Comparison of ENCODE assay signal across 25 cellular contexts in genomic region chr12:59904874-59905521, GRCh38.
DNase-seq lines count a peak whose midpoint lies in the region; ATAC-seq and TF ChIP-seq lines count a peak whose summit lies in the region.
"Had no signal": no experiment of that assay in that cellular context is flagged by ENCODE, and none has a peak within 500 bp of the region (broad histone marks: within the 10 kb centered on the region; RNA-seq: fewer than 3 reads in every experiment).

No MANE protein-coding gene starts in this region.

- DNase-seq in AG10803 (ENCODE audit: low read depth) (peak; percentile 96), HFF-Myc (ENCODE audit: extremely low read depth, low read depth) (peak; percentile 87), brain microvascular endothelial cell (peak; percentile 47), osteocyte (ENCODE audit: extremely low spot score, unreplicated experiment) (no peak), GM23338 (ENCODE audit: low spot score) (no peak), DMS114 treated with DMSO at 0.1 percent for 48 hours (lab: John Stamatoyannopoulos, UW; ENCODE audit: unreplicated experiment) (no peak)
- no peak for DNase-seq in stimulated activated CD4-positive, alpha-beta T cell treated with anti-CD3 and anti-CD28 coated beads, Interleukin-15, amount 100 ng/mL, for 24 hours
- DNase-seq: activated CD4-positive, alpha-beta T cell treated with anti-CD3 and anti-CD28 coated beads, Interleukin-2, amount 10 ng/mL, durations not matched to agents 24 days and 14 days; BE2C; body of pancreas; COR-L47; endodermal cell; heart right ventricle; MG63; NCI-H146; NCI-H524 treated with DMSO at 0.1 percent for 48 hours; nephron progenitor cell; Peyer's patch; stimulated activated CD4-positive, alpha-beta T cell treated with anti-CD3 and anti-CD28 coated beads, Interleukin-1b, Interleukin-23, amount 100 ng/mL, for 48 hours; T-helper 17 cell had no signal

- peaks cover 4% of the 10 kb centered on the region; the same call in 1 of the 2 replicates for H3K9me2 ChIP-seq in GM23338 (ENCODE audit: insufficient read depth)

- H3K27ac ChIP-seq in brain microvascular endothelial cell (peak overlapping the region; percentile 29), GM23338 (ENCODE audit: low read depth) (no peak overlapping the region)
- H3K27ac ChIP-seq: body of pancreas, heart right ventricle, HL-60, Peyer's patch, suprapubic skin, VCaP had no signal

- H3K27me3 Mint-ChIP-seq in osteocyte (ENCODE audit: unreplicated experiment) (no peaks in the 10 kb centered on the region), GM23338 (ENCODE audit: insufficient read depth, low read depth, poor library complexity) (no peaks in the 10 kb centered on the region)
- H3K27me3 Mint-ChIP-seq: activated CD4-positive, alpha-beta T cell treated with anti-CD3 and anti-CD28 coated beads, Interleukin-2, amount 10 ng/mL, durations not matched to agents 24 days and 14 days; T-helper 17 cell had no signal

- H3K27me3 ChIP-seq in brain microvascular endothelial cell (replicated peaks): no peaks in the 10 kb centered on the region
- no peaks in the 10 kb centered on the region for H3K27me3 ChIP-seq in GM23338 (ENCODE audit: insufficient read depth)
- H3K27me3 ChIP-seq: BE2C, body of pancreas, heart right ventricle, MG63, Peyer's patch, suprapubic skin had no signal

- H3K4me3 ChIP-seq in AG10803 (ENCODE audit: low read length): no peak overlapping the region
- no peak overlapping the region for H3K4me3 ChIP-seq in HFF-Myc (replicated peaks; ENCODE audit: low read depth, low read length)
- no peak overlapping the region for H3K4me3 ChIP-seq in brain microvascular endothelial cell (ENCODE audit: low read depth, low read length)
- no peak overlapping the region for H3K4me3 ChIP-seq in GM23338
- H3K4me3 ChIP-seq: body of pancreas, heart right ventricle, MG63, Peyer's patch, suprapubic skin had no signal

- ATAC-seq in GM23338: no peak
- ATAC-seq: body of pancreas; stimulated activated effector memory CD8-positive, alpha-beta T cell treated with anti-CD3 and anti-CD28 coated beads, Interleukin-12 subunit alpha, Interleukin-12 subunit beta, amount 100 ng/mL, for 72 hours; T-helper 17 cell had no signal

- H3K36me3 Mint-ChIP-seq in osteocyte (ENCODE audit: unreplicated experiment): no peaks in the 10 kb centered on the region
- H3K36me3 Mint-ChIP-seq in GM23338 (ENCODE audit: low read depth): no peaks in the 10 kb centered on the region
- H3K36me3 Mint-ChIP-seq: activated naive CD4-positive, alpha-beta T cell treated with anti-CD3 and anti-CD28 coated beads, Interleukin-2, amount 50 U/mL, for 24 hours; stimulated activated effector memory CD8-positive, alpha-beta T cell treated with anti-CD3 and anti-CD28 coated beads, Interleukin-12 subunit alpha, Interleukin-12 subunit beta, amount 100 ng/mL, for 72 hours had no signal

- no peaks in the 10 kb centered on the region for H3K4me1 ChIP-seq in GM23338 (ENCODE audit: insufficient read depth)
- H3K4me1 ChIP-seq: BE2C, body of pancreas, heart right ventricle, Peyer's patch, suprapubic skin had no signal

- H3K79me2 ChIP-seq in GM23338 (replicated peaks; ENCODE audit: insufficient read depth): no peaks in the 10 kb centered on the region

- no peaks in the 10 kb centered on the region for H3K36me3 ChIP-seq in brain microvascular endothelial cell (replicated peaks)
- no peaks in the 10 kb centered on the region for H3K36me3 ChIP-seq in GM23338 (ENCODE audit: insufficient read depth)
- H3K36me3 ChIP-seq: BE2C, heart right ventricle, MG63, Peyer's patch, suprapubic skin had no signal

- no peak overlapping the region for H2AFZ ChIP-seq in GM23338

- peaks cover 19% of the 10 kb centered on the region for H3K4me1 Mint-ChIP-seq in osteocyte (ENCODE audit: unreplicated experiment)
- H3K4me1 Mint-ChIP-seq in GM23338: no peaks in the 10 kb centered on the region
- H3K4me1 Mint-ChIP-seq: activated CD4-positive, alpha-beta T cell treated with anti-CD3 and anti-CD28 coated beads, Interleukin-2, amount 10 ng/mL, durations not matched to agents 24 days and 14 days; activated naive CD4-positive, alpha-beta T cell treated with anti-CD3 and anti-CD28 coated beads, Interleukin-2, amount 50 U/mL, for 24 hours; endodermal cell; nephron progenitor cell; stimulated activated effector memory CD8-positive, alpha-beta T cell treated with anti-CD3 and anti-CD28 coated beads, Interleukin-12 subunit alpha, Interleukin-12 subunit beta, amount 100 ng/mL, for 72 hours; T-helper 17 cell had no signal

- no peak overlapping the region for H3K4me2 ChIP-seq in GM23338

- no peaks in the 10 kb centered on the region for H4K20me1 ChIP-seq in GM23338 (replicated peaks; ENCODE audit: insufficient read depth)

- H3K27ac Mint-ChIP-seq in osteocyte (ENCODE audit: unreplicated experiment) (peak overlapping the region; percentile 24), GM23338 (no peak overlapping the region)
- H3K27ac Mint-ChIP-seq: activated CD4-positive, alpha-beta T cell treated with anti-CD3 and anti-CD28 coated beads, Interleukin-2, amount 10 ng/mL, durations not matched to agents 24 days and 14 days; activated naive CD4-positive, alpha-beta T cell treated with anti-CD3 and anti-CD28 coated beads, Interleukin-2, amount 50 U/mL, for 24 hours; endodermal cell; nephron progenitor cell; stimulated activated effector memory CD8-positive, alpha-beta T cell treated with anti-CD3 and anti-CD28 coated beads, Interleukin-12 subunit alpha, Interleukin-12 subunit beta, amount 100 ng/mL, for 72 hours; T-helper 17 cell had no signal

- H3K9me3 Mint-ChIP-seq in osteocyte (ENCODE audit: unreplicated experiment) (no peaks in the 10 kb centered on the region), GM23338 (no peaks in the 10 kb centered on the region; the same call in 2 of the 3 replicates)
- H3K9me3 Mint-ChIP-seq: activated CD4-positive, alpha-beta T cell treated with anti-CD3 and anti-CD28 coated beads, Interleukin-2, amount 10 ng/mL, durations not matched to agents 24 days and 14 days; activated naive CD4-positive, alpha-beta T cell treated with anti-CD3 and anti-CD28 coated beads, Interleukin-2, amount 50 U/mL, for 24 hours; endodermal cell; nephron progenitor cell had no signal

- in situ Hi-C loops in brain microvascular endothelial cell (cut with HindIII; ENCODE audit: low pct_ligation_motif_present, low sequenced_read_pairs): no loop called here

- H3F3A ChIP-seq in GM23338 (replicated peaks; ENCODE audit: low read depth): no peaks in the 10 kb centered on the region

- H3K4me3 Mint-ChIP-seq in osteocyte (ENCODE audit: unreplicated experiment) (no peak overlapping the region), GM23338 (no peak overlapping the region)
- H3K4me3 Mint-ChIP-seq: activated CD4-positive, alpha-beta T cell treated with anti-CD3 and anti-CD28 coated beads, Interleukin-2, amount 10 ng/mL, durations not matched to agents 24 days and 14 days; activated naive CD4-positive, alpha-beta T cell treated with anti-CD3 and anti-CD28 coated beads, Interleukin-2, amount 50 U/mL, for 24 hours; endodermal cell; nephron progenitor cell; stimulated activated effector memory CD8-positive, alpha-beta T cell treated with anti-CD3 and anti-CD28 coated beads, Interleukin-12 subunit alpha, Interleukin-12 subunit beta, amount 100 ng/mL, for 72 hours; T-helper 17 cell had no signal

- TF ChIP-seq CTCF in AG10803 (conservative IDR thresholded peaks at IDR 0.05; ENCODE audit: low read length): no peak
- no peak for TF ChIP-seq CTCF in HFF-Myc (IDR thresholded peaks at IDR 0.05; ENCODE audit: low read depth, low read length, missing control alignments)
- no peak for TF ChIP-seq CTCF in brain microvascular endothelial cell (IDR thresholded peaks at IDR 0.05; ENCODE audit: low read depth, low read length, missing control alignments)
- TF ChIP-seq CTCF in osteocyte (IDR thresholded peaks at IDR 0.05): no peak
- no peak for TF ChIP-seq CTCF in GM23338 (conservative IDR thresholded peaks at IDR 0.05; ENCODE audit: low read depth in 2 of 2)

TF ChIP-seq in GM23338, 12 proteins besides CTCF, POLR2A, EP300 and RAD21:
- TF ChIP-seq JUNB (IDR thresholded peaks at IDR 0.05; ENCODE audit: unreplicated experiment): no peak
- no peak for TF ChIP-seq EZH2phosphoT487 (IDR thresholded peaks at IDR 0.05; ENCODE audit: unreplicated experiment)
- TF ChIP-seq NANOG (IDR thresholded peaks at IDR 0.05; ENCODE audit: borderline replicate concordance): no peak
- TF ChIP-seq, protein P1, sequence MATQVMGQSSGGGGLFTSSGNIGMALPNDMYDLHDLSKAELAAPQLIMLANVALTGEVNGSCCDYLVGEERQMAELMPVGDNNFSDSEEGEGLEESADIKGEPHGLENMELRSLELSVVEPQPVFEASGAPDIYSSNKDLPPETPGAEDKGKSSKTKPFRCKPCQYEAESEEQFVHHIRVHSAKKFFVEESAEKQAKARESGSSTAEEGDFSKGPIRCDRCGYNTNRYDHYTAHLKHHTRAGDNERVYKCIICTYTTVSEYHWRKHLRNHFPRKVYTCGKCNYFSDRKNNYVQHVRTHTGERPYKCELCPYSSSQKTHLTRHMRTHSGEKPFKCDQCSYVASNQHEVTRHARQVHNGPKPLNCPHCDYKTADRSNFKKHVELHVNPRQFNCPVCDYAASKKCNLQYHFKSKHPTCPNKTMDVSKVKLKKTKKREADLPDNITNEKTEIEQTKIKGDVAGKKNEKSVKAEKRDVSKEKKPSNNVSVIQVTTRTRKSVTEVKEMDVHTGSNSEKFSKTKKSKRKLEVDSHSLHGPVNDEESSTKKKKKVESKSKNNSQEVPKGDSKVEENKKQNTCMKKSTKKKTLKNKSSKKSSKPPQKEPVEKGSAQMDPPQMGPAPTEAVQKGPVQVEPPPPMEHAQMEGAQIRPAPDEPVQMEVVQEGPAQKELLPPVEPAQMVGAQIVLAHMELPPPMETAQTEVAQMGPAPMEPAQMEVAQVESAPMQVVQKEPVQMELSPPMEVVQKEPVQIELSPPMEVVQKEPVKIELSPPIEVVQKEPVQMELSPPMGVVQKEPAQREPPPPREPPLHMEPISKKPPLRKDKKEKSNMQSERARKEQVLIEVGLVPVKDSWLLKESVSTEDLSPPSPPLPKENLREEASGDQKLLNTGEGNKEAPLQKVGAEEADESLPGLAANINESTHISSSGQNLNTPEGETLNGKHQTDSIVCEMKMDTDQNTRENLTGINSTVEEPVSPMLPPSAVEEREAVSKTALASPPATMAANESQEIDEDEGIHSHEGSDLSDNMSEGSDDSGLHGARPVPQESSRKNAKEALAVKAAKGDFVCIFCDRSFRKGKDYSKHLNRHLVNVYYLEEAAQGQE (IDR thresholded peaks at IDR 0.05; ENCODE audit: unreplicated experiment): no peak
- TF ChIP-seq, protein P2, sequence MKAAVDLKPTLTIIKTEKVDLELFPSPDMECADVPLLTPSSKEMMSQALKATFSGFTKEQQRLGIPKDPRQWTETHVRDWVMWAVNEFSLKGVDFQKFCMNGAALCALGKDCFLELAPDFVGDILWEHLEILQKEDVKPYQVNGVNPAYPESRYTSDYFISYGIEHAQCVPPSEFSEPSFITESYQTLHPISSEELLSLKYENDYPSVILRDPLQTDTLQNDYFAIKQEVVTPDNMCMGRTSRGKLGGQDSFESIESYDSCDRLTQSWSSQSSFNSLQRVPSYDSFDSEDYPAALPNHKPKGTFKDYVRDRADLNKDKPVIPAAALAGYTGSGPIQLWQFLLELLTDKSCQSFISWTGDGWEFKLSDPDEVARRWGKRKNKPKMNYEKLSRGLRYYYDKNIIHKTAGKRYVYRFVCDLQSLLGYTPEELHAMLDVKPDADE (IDR thresholded peaks at IDR 0.05): no peak
- no peak for TF ChIP-seq STAT1 (IDR thresholded peaks at IDR 0.05; ENCODE audit: unreplicated experiment)

Comparison
In these comparisons a context has a peak if more than half of its experiments do, and no peak if none do; other contexts are left out.
1. DNase-seq: peak in AG10803 (single experiment), HFF-Myc (single experiment) and brain microvascular endothelial cell (single experiment); none in osteocyte (single experiment), stimulated activated CD4-positive, alpha-beta T cell treated with anti-CD3 and anti-CD28 coated beads, Interleukin-15, amount 100 ng/mL, for 24 hours (single experiment), GM23338 (single experiment) and DMS114 treated with DMSO at 0.1 percent for 48 hours (single experiment).